In genomic region chr1:30911061-30911954, GRCh38 we compare ENCODE assay signal across 8 cellular contexts.
DNase-seq lines count a peak whose midpoint lies in the region; ATAC-seq, FAIRE-seq and TF ChIP-seq lines count a peak whose summit lies in the region.

No MANE protein-coding gene starts in this region.

- H3K4me3 ChIP-seq in choroid plexus epithelial cell (ENCODE audit: low read depth, low read length), result no peak overlapping the region

- TF ChIP-seq CTCF in VCaP (conservative IDR thresholded peaks at IDR 0.05), result peak; percentile 92
- TF ChIP-seq CTCF in choroid plexus epithelial cell (conservative IDR thresholded peaks at IDR 0.05; ENCODE audit: low read depth, low read length), result peak; percentile 90

- DNase-seq in AG08396 (ENCODE audit: low spot score), result peak; percentile 89
- peak; percentile 78 for DNase-seq in GM19239 (ENCODE audit: insufficient read length, low spot score)
- DNase-seq in NCI-H2171 (lab: John Stamatoyannopoulos, UW), result peak; percentile 77
- DNase-seq in choroid plexus epithelial cell (ENCODE audit: low read depth), result peak; percentile 89
- peak; percentile 67 for DNase-seq in kidney glomerular epithelial cell (lab: John Stamatoyannopoulos, UW)
- peak; percentile 46 for DNase-seq in stimulated activated CD4-positive, alpha-beta T cell treated with anti-CD3 and anti-CD28 coated beads, Interleukin-1b, Interleukin-23, amount 100 ng/mL, for 48 hours

- ATAC-seq in HG03108 (IDR thresholded peaks at IDR 0.05; ENCODE audit: unreplicated experiment), result no peak

- no peak overlapping the region for H3K27ac ChIP-seq in VCaP

- FAIRE-seq in GM19239 (lab: Jason Lieb, UNC), result peak; percentile 73
